ENCODE assay signal across 8 cellular contexts in genomic region chr1:156122519-156123355, GRCh38. TPM values are rescaled to one million over a fixed set of nuclear protein-coding genes. Genes with fewer than 3 reads are reported as not detected.
DNase-seq lines count a peak whose midpoint lies in the region; ATAC-seq and TF ChIP-seq lines count a peak whose summit lies in the region.

No MANE protein-coding gene starts in this region.

- H3K9ac ChIP-seq in smooth muscle cell (ENCODE audit: low read depth), result peak overlapping the region; percentile 98

- H3K4me3 ChIP-seq in Caco-2 (ENCODE audit: low read depth, low read length) (no peak overlapping the region), MG63 (peak overlapping the region; percentile 25), smooth muscle cell (peak overlapping the region; percentile 31)

- H3K9me3 ChIP-seq in Caco-2 (no peaks in the 10 kb centered on the region), MG63 (no peaks in the 10 kb centered on the region), smooth muscle cell (replicated peaks; ENCODE audit: low read depth) (no peaks in the 10 kb centered on the region)

- TF ChIP-seq CTCF in Caco-2 (IDR thresholded peaks at IDR 0.05; ENCODE audit: insufficient read depth in 1 of 2, low read depth in 1 of 2, low read length in 1 of 2, severe bottlenecking in 1 of 2, unreplicated experiment in 1 of 2), result peak in 1 of 2 experiments; percentile 20
- peak in 1 of 2 experiments; percentile 24 for TF ChIP-seq CTCF in brain (conservative IDR thresholded peaks at IDR 0.05)
- no peak for TF ChIP-seq CTCF in smooth muscle cell (IDR thresholded peaks at IDR 0.05; ENCODE audit: borderline replicate concordance, insufficient read depth, poor library complexity, severe bottlenecking)

- peaks cover 4% of the 10 kb centered on the region for H3K36me3 ChIP-seq in Caco-2 (ENCODE audit: control insufficient read depth, insufficient read depth, low read length)
- H3K36me3 ChIP-seq in MG63, result peaks cover 66% of the 10 kb centered on the region
- no peaks in the 10 kb centered on the region for H3K36me3 ChIP-seq in smooth muscle cell (ENCODE audit: low read depth)

- ATAC-seq in HG03457 (IDR thresholded peaks at IDR 0.05; ENCODE audit: unreplicated experiment), result no peak

- peak overlapping the region; percentile 100 for H3K27ac ChIP-seq in smooth muscle cell (ENCODE audit: low read depth)

- no TSS peak for BruUV-seq in Caco-2 (replicated peaks; lab: Mats Ljungman, UMichigan)

- intact Hi-C loops in Caco-2 (cut with micrococcal nuclease; ENCODE audit: unreplicated experiment), result loop anchor here (1.0 kb wide), 1 partner anchor 8 kb away; the partner anchor contains the start of gene LMNA

- H3K27me3 ChIP-seq in Caco-2 (replicated peaks; ENCODE audit: control insufficient read depth, insufficient read depth, low read length) (no peaks in the 10 kb centered on the region), MG63 (no peaks in the 10 kb centered on the region), smooth muscle cell (ENCODE audit: low read depth) (no peaks in the 10 kb centered on the region)

- H3K27me3 Mint-ChIP-seq in Caco-2 (ENCODE audit: insufficient read depth, unreplicated experiment) (no peaks in the 10 kb centered on the region), brain (peaks cover 3% of the 10 kb centered on the region), immature natural killer cell (ENCODE audit: low read depth in 3 of 3) (peaks cover 14 to 20% (median 19%) of the 10 kb centered on the region in 3 donors)

- H3K4me1 Mint-ChIP-seq in Caco-2 (ENCODE audit: low read depth, unreplicated experiment) (peaks cover 51% of the 10 kb centered on the region), brain (peaks cover 96% of the 10 kb centered on the region), immature natural killer cell (peaks cover 30 to 43% of the 10 kb centered on the region in 2 donors)

- peak overlapping the region; percentile 92 for H3K27ac Mint-ChIP-seq in Caco-2 (ENCODE audit: unreplicated experiment)
- H3K27ac Mint-ChIP-seq in brain, result peak overlapping the region; percentile 86 to 100 (median 98)
- peak overlapping the region in 4 of 6 donors; percentile 26 to 89 (median 60) for H3K27ac Mint-ChIP-seq in immature natural killer cell

- H3K4me1 ChIP-seq in Caco-2 (peaks cover 82% of the 10 kb centered on the region), smooth muscle cell (ENCODE audit: low read depth) (peaks cover 58% of the 10 kb centered on the region)

- DNase-seq in Caco-2 (peak in 1 of 2 experiments; percentile 46), MG63 (peak; percentile 99), immature natural killer cell (no peak), smooth muscle cell (lab: John Stamatoyannopoulos, UW; ENCODE audit: unreplicated experiment) (no peak), KG1 (lab: John Stamatoyannopoulos, UW) (no peak), GDM1 (lab: John Stamatoyannopoulos, UW) (no peak)

- CTCF ChIA-PET in Caco-2 (lab: Charles Lee), result interaction anchor here (0.6 to 1.9 kb wide), 5 partner anchors 8 to 185 kb away, joined by 3 to 31 read pairs (median 4); partner anchors contain the start of genes LMNA and PMF1

- H3K4me2 ChIP-seq in smooth muscle cell, result peak overlapping the region; percentile 88

- peak overlapping the region; percentile 31 for H3K4me3 Mint-ChIP-seq in Caco-2 (ENCODE audit: unreplicated experiment)
- peak overlapping the region; percentile 58 to 80 (median 74) for H3K4me3 Mint-ChIP-seq in brain
- H3K4me3 Mint-ChIP-seq in immature natural killer cell, result no peak overlapping the region

- H3K9me3 Mint-ChIP-seq in Caco-2 (ENCODE audit: unreplicated experiment), result no peaks in the 10 kb centered on the region
- no peaks in the 10 kb centered on the region for H3K9me3 Mint-ChIP-seq in brain
- peaks cover 0 to 2% (median 0%) of the 10 kb centered on the region in 6 donors for H3K9me3 Mint-ChIP-seq in immature natural killer cell

- H3K79me2 ChIP-seq in smooth muscle cell (ENCODE audit: low read depth), result peaks cover 84% of the 10 kb centered on the region

- H4K20me1 ChIP-seq in smooth muscle cell (ENCODE audit: low read depth), result peaks cover 78% of the 10 kb centered on the region

- POLR2A ChIA-PET in Caco-2 (lab: Charles Lee), result no interaction called here

- H3K36me3 Mint-ChIP-seq in Caco-2 (ENCODE audit: insufficient read depth, unreplicated experiment) (peaks cover 39% of the 10 kb centered on the region), brain (peaks cover 22% of the 10 kb centered on the region), immature natural killer cell (no peaks in the 10 kb centered on the region)

- H2AFZ ChIP-seq in smooth muscle cell (ENCODE audit: low read depth), result no peak overlapping the region

- H3F3A ChIP-seq in smooth muscle cell (ENCODE audit: low read depth), result peaks cover 56% of the 10 kb centered on the region

- 21% methylated on average over 14 of the region's 14 CpGs for WGBS in smooth muscle cell (ENCODE audit: low lambda C conversion rate)

RNA-seq across cellular contexts. Expression of gene LMNA, which starts 8.2 kb away (rescaled TPM):
- total RNA-seq in Caco-2 (2022) (112 and 113 TPM in 2 replicates), smooth muscle cell (237 and 256 TPM in 2 replicates)
- total RNA-seq in MG63 (2014; rRNA removed; shearing (Covaris generic); ENCODE audit: low replicate concordance), result 1,337 and 1,568 TPM in 2 replicates
- polyA plus RNA-seq in brain (ENCODE audit: insufficient read depth, low read depth, low replicate concordance) (55.1 TPM), immature natural killer cell (10 to 100 TPM in 2 of 3 donors, 1 to 10 TPM in 1; 4.4 to 14.0 (median 10.3) TPM), smooth muscle cell (626 and 674 TPM in 2 replicates)

RNA-seq across cellular contexts. Expression of gene SEMA4A, which starts 30.6 kb away (rescaled TPM):
- 0.52 and 1.3 TPM in 2 replicates for total RNA-seq in Caco-2 (2022)
- 0.49 TPM in 1 of 2 replicates, not detected in the other for total RNA-seq in MG63 (2014; rRNA removed; shearing (Covaris generic); ENCODE audit: low replicate concordance)
- polyA plus RNA-seq in brain (ENCODE audit: insufficient read depth, low read depth, low replicate concordance), result 6.6 TPM
- polyA plus RNA-seq in immature natural killer cell, result 10 to 100 TPM in 1 of 3 donors, 1 to 10 TPM in 2; 2.5 to 12.4 (median 3.2) TPM
- 2.1 and 5.0 TPM in 2 replicates for total RNA-seq in smooth muscle cell
- polyA plus RNA-seq in smooth muscle cell, result 2.2 and 4.2 TPM in 2 replicates

RNA-seq across cellular contexts. Expression of gene MEX3A, which starts 40.5 kb away (rescaled TPM):
- total RNA-seq in Caco-2 (2022), result 8.9 and 12.2 TPM in 2 replicates
- total RNA-seq in MG63 (2014; rRNA removed; shearing (Covaris generic); ENCODE audit: low replicate concordance), result 2.3 and 2.7 TPM in 2 replicates
- 91.7 TPM for polyA plus RNA-seq in brain (ENCODE audit: insufficient read depth, low read depth, low replicate concordance)
- not detected for polyA plus RNA-seq in immature natural killer cell
- total RNA-seq in smooth muscle cell, result 13.5 and 13.8 TPM in 2 replicates
- polyA plus RNA-seq in smooth muscle cell, result 10.5 and 11.0 TPM in 2 replicates

Comparison
In these comparisons a context has a peak if more than half of its experiments do, and no peak if none do; other contexts are left out.
1. H3K4me3 Mint-ChIP-seq: peak in Caco-2 (single experiment) and brain (5 of 5); none in immature natural killer cell (0 of 5).
2. Peak in every context shown above with its lines, with median percentiles within 50 percentile points of each other: H3K27ac Mint-ChIP-seq.